Comparison of ENCODE assay signal across 10 cellular contexts in genomic region chr17:57338257-57338919, GRCh38.
A peak's percentile ranks its signal among the peaks of the same experiment; 100 is the strongest.
DNase-seq lines count a peak whose midpoint lies in the region; ATAC-seq and TF ChIP-seq lines count a peak whose summit lies in the region.
"Had no signal": no experiment of that assay in that cellular context is flagged by ENCODE, and none has a peak within 500 bp of the region (broad histone marks: within the 10 kb centered on the region; RNA-seq: fewer than 3 reads in every experiment).

No MANE protein-coding gene starts in this region.

- H3K4me3 ChIP-seq in uterus: no peak overlapping the region

- H3K27me3 ChIP-seq in uterus: no peaks in the 10 kb centered on the region

- intact Hi-C loops in uterus (cut with DNase I; ENCODE audit: low total_unique reads): no loop called here

- H3K27ac ChIP-seq in VCaP: peak overlapping the region; percentile 58; the same call in 1 of the 2 replicates
- no peak overlapping the region for H3K27ac ChIP-seq in uterus

- H3K9me3 ChIP-seq in uterus: no peaks in the 10 kb centered on the region

- H3K36me3 ChIP-seq in uterus: no peaks in the 10 kb centered on the region

- H3K4me1 ChIP-seq in uterus: no peaks in the 10 kb centered on the region

- ATAC-seq in GM19438 (IDR thresholded peaks at IDR 0.05; ENCODE audit: low read depth, unreplicated experiment) (peak; percentile 56), HG03460 (IDR thresholded peaks at IDR 0.05; ENCODE audit: unreplicated experiment) (peak; percentile 66)

- TF ChIP-seq POLR2A in uterus (IDR thresholded peaks at IDR 0.05): no peak

- DNase-seq in CMK (ENCODE audit: low read depth) (peak; percentile 50), NCI-H2171 treated with DMSO at 0.1 percent for 48 hours (lab: John Stamatoyannopoulos, UW) (no peak), uterus (no peak), cerebellar nuclear complex (lab: John Stamatoyannopoulos, UW) (no peak)
- DNase-seq in activated CD4-positive, alpha-beta T cell treated with anti-CD3 and anti-CD28 coated beads, Interleukin-2, amount 50 U/mL, for 4 hours: no peak
- DNase-seq: caudate nucleus, T1000 had no signal

- TF ChIP-seq CTCF in VCaP (conservative IDR thresholded peaks at IDR 0.05): no peak
- no peak for TF ChIP-seq CTCF in uterus (IDR thresholded peaks at IDR 0.05)
